11 cellular contexts compared by ENCODE assay signal in genomic region chr16:11250091-11250785, GRCh38. TPM values are rescaled to one million over a fixed set of nuclear protein-coding genes. Genes with fewer than 3 reads are reported as not detected.
DNase-seq lines count a peak whose midpoint lies in the region; ATAC-seq and TF ChIP-seq lines count a peak whose summit lies in the region.
"Had no signal": no experiment of that assay in that cellular context is flagged by ENCODE, and none has a peak within 500 bp of the region (broad histone marks: within the 10 kb centered on the region; RNA-seq: fewer than 3 reads in every experiment).

No MANE protein-coding gene starts in this region.

- H3K36me3 ChIP-seq in IMR-90 (ENCODE audit: control insufficient read depth, insufficient read depth, low read length) = peaks cover 30% of the 10 kb centered on the region
- H3K36me3 ChIP-seq: WERI-Rb-1 had no signal

- H3K27ac ChIP-seq in IMR-90 (ENCODE audit: insufficient read depth, low read length) = peak overlapping the region; percentile 22; the same call in 1 of the 2 replicates
- H3K27ac ChIP-seq: WERI-Rb-1 had no signal

- no peak overlapping the region for H3K18ac ChIP-seq in IMR-90 (ENCODE audit: low read depth, low read length)

- H3K9me3 ChIP-seq in IMR-90 (ENCODE audit: control insufficient read depth, insufficient read depth, low read length) = no peaks in the 10 kb centered on the region

- H2BK5ac ChIP-seq in IMR-90 (ENCODE audit: low read depth, low read length, poor library complexity, severe bottlenecking) = no peak overlapping the region

- no peak overlapping the region for H3K56ac ChIP-seq in IMR-90 (ENCODE audit: extremely low read depth, insufficient read depth, low read length)

- no peak overlapping the region for H3K14ac ChIP-seq in IMR-90 (replicated peaks; ENCODE audit: low read depth, low read length)

- no peak overlapping the region for H2BK20ac ChIP-seq in IMR-90 (ENCODE audit: low read depth, low read length)

- no peak overlapping the region for H2AK5ac ChIP-seq in IMR-90 (ENCODE audit: low read depth, low read length)

- H4K5ac ChIP-seq in IMR-90 (ENCODE audit: low read depth, low read length) = no peak overlapping the region

- H2AFZ ChIP-seq in IMR-90 (replicated peaks; ENCODE audit: low read length, poor library complexity) = no peak overlapping the region

- peak; percentile 19 for ATAC-seq in IMR-90 (ENCODE audit: low read depth)
- no peak for ATAC-seq in activated CD8-positive, alpha-beta T cell treated with anti-CD3 and anti-CD28 coated beads for 36 hours
- ATAC-seq in GM19463 (IDR thresholded peaks at IDR 0.05; ENCODE audit: unreplicated experiment) = no peak
- ATAC-seq in HG03460 (IDR thresholded peaks at IDR 0.05; ENCODE audit: unreplicated experiment) = no peak
- no peak for ATAC-seq in GM21576 (IDR thresholded peaks at IDR 0.05; ENCODE audit: unreplicated experiment)

- intact Hi-C loops in IMR-90 (cut with micrococcal nuclease) = loop anchor here (5.0 to 10.0 kb wide), 3 partner anchors 115 to 218 kb away; no protein-coding TSS in a partner anchor
- intact Hi-C loops in activated CD8-positive, alpha-beta T cell treated with anti-CD3 and anti-CD28 coated beads for 36 hours (cut with micrococcal nuclease) = loop anchor here (5.0 kb wide), 2 partner anchors 68 to 158 kb away; no protein-coding TSS in a partner anchor

- peaks cover 4% of the 10 kb centered on the region for H3K9me3 Mint-ChIP-seq in activated CD8-positive, alpha-beta T cell treated with anti-CD3 and anti-CD28 coated beads for 36 hours

- H3K9ac ChIP-seq in IMR-90 (ENCODE audit: low read depth, low read length) = no peak overlapping the region

- H3K27me3 Mint-ChIP-seq in activated CD8-positive, alpha-beta T cell treated with anti-CD3 and anti-CD28 coated beads for 36 hours = no peaks in the 10 kb centered on the region

- DNase-seq in NCI-H146 (lab: John Stamatoyannopoulos, UW) = peak; percentile 42
- DNase-seq in NCI-H146 treated with DMSO at 0.1 percent for 48 hours (lab: John Stamatoyannopoulos, UW; ENCODE audit: unreplicated experiment) = no peak
- peak; percentile 78 for DNase-seq in IMR-90
- peak; percentile 42 for DNase-seq in activated CD8-positive, alpha-beta T cell treated with anti-CD3 and anti-CD28 coated beads for 36 hours
- peak; percentile 30 for DNase-seq in kidney tubule cell (ENCODE audit: low spot score)
- DNase-seq: head of caudate nucleus, WERI-Rb-1 had no signal

- H3K4me3 Mint-ChIP-seq in activated CD8-positive, alpha-beta T cell treated with anti-CD3 and anti-CD28 coated beads for 36 hours = peak overlapping the region; percentile 9

- H3K4me1 ChIP-seq in IMR-90 (ENCODE audit: control insufficient read depth, insufficient read depth, low read length) = peaks cover 11% of the 10 kb centered on the region

- in situ Hi-C loops in IMR-90 (cut with MboI; ENCODE audit: low sequenced_read_pairs) = loop anchor here (5.0 kb wide), 2 partner anchors 148 to 283 kb away; no protein-coding TSS in a partner anchor

- TF ChIP-seq POLR2A in IMR-90 (IDR thresholded peaks at IDR 0.05; ENCODE audit: low read depth, low read length) = no peak; the same call in none of the 2 replicates

- H3K4me1 Mint-ChIP-seq in activated CD8-positive, alpha-beta T cell treated with anti-CD3 and anti-CD28 coated beads for 36 hours (ENCODE audit: low read depth) = peaks cover 47% of the 10 kb centered on the region

- H3K4ac ChIP-seq in IMR-90 (ENCODE audit: low read depth, low read length) = no peak overlapping the region

- H3K4me2 ChIP-seq in IMR-90 (ENCODE audit: low read depth, low read length) = no peak overlapping the region

- no peak overlapping the region for H2AK9ac ChIP-seq in IMR-90 (replicated peaks; ENCODE audit: low read depth, low read length, poor library complexity)

- no peak overlapping the region for H3K23ac ChIP-seq in IMR-90 (ENCODE audit: low read depth, low read length)

- H2BK15ac ChIP-seq in IMR-90 (ENCODE audit: low read depth, low read length) = no peak overlapping the region

- H4K91ac ChIP-seq in IMR-90 (ENCODE audit: insufficient read depth, low read depth, low read length) = no peak overlapping the region

- WGBS in IMR-90 (ENCODE audit: extremely low coverage in 2 of 2, insufficient read length in 1 of 2), 2 experiments = 57% methylated on average over 9 of the region's 16 CpGs; no CpG with 5 or more reads in 1 of the 2 experiments

- BruUV-seq in IMR-90 (replicated peaks; lab: Mats Ljungman, UMichigan) = no TSS peak

- no peak for TF ChIP-seq RAD21 in IMR-90 (IDR thresholded peaks at IDR 0.05; ENCODE audit: low read length)

- H2BK120ac ChIP-seq in IMR-90 (ENCODE audit: low read depth, low read length) = no peak overlapping the region

- TF ChIP-seq CTCF in IMR-90 (conservative IDR thresholded peaks at IDR 0.05; ENCODE audit: low read depth, low read length) = no peak
- TF ChIP-seq CTCF in activated CD8-positive, alpha-beta T cell treated with anti-CD3 and anti-CD28 coated beads for 36 hours (IDR thresholded peaks at IDR 0.05) = no peak

- peaks cover 58% of the 10 kb centered on the region for H3K36me3 Mint-ChIP-seq in activated CD8-positive, alpha-beta T cell treated with anti-CD3 and anti-CD28 coated beads for 36 hours (ENCODE audit: low read depth)

- H4K8ac ChIP-seq in IMR-90 (ENCODE audit: low read depth in 2 of 2, low read length in 2 of 2) = peak overlapping the region in 1 of 2 experiments; percentile 33; a peak in 1 of 4 replicates

- no peak overlapping the region for H3K4me3 ChIP-seq in IMR-90 (ENCODE audit: insufficient read depth, low read depth, low read length)

- no peaks in the 10 kb centered on the region for H3K27me3 ChIP-seq in IMR-90 (ENCODE audit: control insufficient read depth, insufficient read depth, low read length)

- CTCF ChIA-PET in IMR-90 (lab: Yijun Ruan, JAX) = no interaction called here
- CTCF ChIA-PET in activated CD8-positive, alpha-beta T cell treated with anti-CD3 and anti-CD28 coated beads for 36 hours (lab: Charles Lee) = no interaction called here

- H4K20me1 ChIP-seq in IMR-90 (ENCODE audit: insufficient read depth, low read length) = peaks cover 49% of the 10 kb centered on the region

- dilution Hi-C loops in IMR-90 (cut with HindIII; ENCODE audit: low sequenced_read_pairs, unreplicated experiment) = no loop called here

- H3K79me1 ChIP-seq in IMR-90 (ENCODE audit: low read depth in 1 of 2, low read length in 2 of 2) = peaks cover 14 to 34% of the 10 kb centered on the region in 2 experiments; a peak in 3 of 4 replicates

- H3K27ac Mint-ChIP-seq in activated CD8-positive, alpha-beta T cell treated with anti-CD3 and anti-CD28 coated beads for 36 hours = peak overlapping the region; percentile 71

- H3K9me1 ChIP-seq in IMR-90 (ENCODE audit: insufficient read depth, low read length) = peaks cover 9% of the 10 kb centered on the region; the same call in 1 of the 2 replicates

- POLR2A ChIA-PET in IMR-90 (lab: Charles Lee; ENCODE audit: unreplicated experiment) = no interaction called here
- POLR2A ChIA-PET in activated CD8-positive, alpha-beta T cell treated with anti-CD3 and anti-CD28 coated beads for 36 hours (lab: Charles Lee) = interaction anchor here (1.0 to 6.7 kb wide), 8 partner anchors 9 to 155 kb away, joined by 3 to 40 read pairs (median 5); no protein-coding TSS in a partner anchor

TF ChIP-seq in IMR-90, 13 proteins besides CTCF, POLR2A, EP300 and RAD21:
- TF ChIP-seq BHLHE40 (IDR thresholded peaks at IDR 0.05; ENCODE audit: low read depth, low read length) (no peak), USF2 (IDR thresholded peaks at IDR 0.05; ENCODE audit: low read depth, low read length) (0 out of 2 replicates have a peak, but pooled peaks have one; percentile 29)

RNA-seq across cellular contexts. Expression of gene SOCS1, which starts 5.8 kb away (rescaled TPM):
- total RNA-seq in IMR-90 (2012; rRNA removed) = 2.0 and 2.2 TPM in 2 replicates
- 19.9 and 22.0 TPM in 2 replicates for polyA plus RNA-seq in IMR-90 (2012; rRNA removed)
- polyA plus RNA-seq in IMR-90 (2012; cell fraction: cytosol; rRNA removed) = 42.9 and 94.9 TPM in 2 replicates
- polyA plus RNA-seq in IMR-90 (2012; cell fraction: nucleus; rRNA removed; ENCODE audit: low replicate concordance) = 109 and 179 TPM in 2 replicates
- 10 to 100 TPM; 75.7 to 75.8 TPM for total RNA-seq in activated CD8-positive, alpha-beta T cell treated with anti-CD3 and anti-CD28 coated beads for 36 hours
- total RNA-seq: A172 had no signal

RNA-seq across cellular contexts. Expression of gene TNP2, which starts 18.9 kb away (rescaled TPM):
- not detected in 2 replicates for total RNA-seq in IMR-90 (2012; rRNA removed)
- not detected in 2 replicates for polyA plus RNA-seq in IMR-90 (2012; rRNA removed)
- polyA plus RNA-seq in IMR-90 (2012; cell fraction: cytosol; rRNA removed) = not detected in 2 replicates
- polyA plus RNA-seq in IMR-90 (2012; cell fraction: nucleus; rRNA removed; ENCODE audit: low replicate concordance) = not detected in 2 replicates
- total RNA-seq in activated CD8-positive, alpha-beta T cell treated with anti-CD3 and anti-CD28 coated beads for 36 hours = not detected
- total RNA-seq: A172 had no signal

RNA-seq across cellular contexts. Expression of gene PRM3, which starts 23.2 kb away (rescaled TPM):
- total RNA-seq in IMR-90 (2012; rRNA removed) = not detected in 2 replicates
- polyA plus RNA-seq in IMR-90 (2012; rRNA removed) = not detected in 2 replicates
- polyA plus RNA-seq in IMR-90 (2012; cell fraction: cytosol; rRNA removed) = not detected in 2 replicates
- polyA plus RNA-seq in IMR-90 (2012; cell fraction: nucleus; rRNA removed; ENCODE audit: low replicate concordance) = not detected in 2 replicates
- total RNA-seq in activated CD8-positive, alpha-beta T cell treated with anti-CD3 and anti-CD28 coated beads for 36 hours = not detected
- total RNA-seq: A172 had no signal

RNA-seq across cellular contexts. Expression of gene PRM2, which starts 26.0 kb away (rescaled TPM):
- total RNA-seq in IMR-90 (2012; rRNA removed) = not detected in 2 replicates
- not detected in 2 replicates for polyA plus RNA-seq in IMR-90 (2012; rRNA removed)
- polyA plus RNA-seq in IMR-90 (2012; cell fraction: cytosol; rRNA removed) = not detected in 2 replicates
- not detected in 2 replicates for polyA plus RNA-seq in IMR-90 (2012; cell fraction: nucleus; rRNA removed; ENCODE audit: low replicate concordance)
- total RNA-seq in activated CD8-positive, alpha-beta T cell treated with anti-CD3 and anti-CD28 coated beads for 36 hours = not detected
- total RNA-seq: A172 had no signal

RNA-seq across cellular contexts. Expression of gene PRM1, which starts 30.9 kb away (rescaled TPM):
- total RNA-seq in IMR-90 (2012; rRNA removed) = not detected in 2 replicates
- polyA plus RNA-seq in IMR-90 (2012; rRNA removed) = not detected in 2 replicates
- not detected in 2 replicates for polyA plus RNA-seq in IMR-90 (2012; cell fraction: cytosol; rRNA removed)
- not detected in 2 replicates for polyA plus RNA-seq in IMR-90 (2012; cell fraction: nucleus; rRNA removed; ENCODE audit: low replicate concordance)
- not detected for total RNA-seq in activated CD8-positive, alpha-beta T cell treated with anti-CD3 and anti-CD28 coated beads for 36 hours
- total RNA-seq: A172 had no signal

Comparison
In these comparisons a context has a peak if more than half of its experiments do, and no peak if none do; other contexts are left out.
1. RNA of gene SOCS1, which starts 5.8 kb away (total RNA-seq): 75.7 to 75.8 TPM in activated CD8-positive, alpha-beta T cell treated with anti-CD3 and anti-CD28 coated beads for 36 hours; 2.0 to 2.2 TPM in IMR-90; every median in the first group is over 10 times any median in the second.